ENCODE assay signal across 15 cellular contexts in the genomic region with DNA sequence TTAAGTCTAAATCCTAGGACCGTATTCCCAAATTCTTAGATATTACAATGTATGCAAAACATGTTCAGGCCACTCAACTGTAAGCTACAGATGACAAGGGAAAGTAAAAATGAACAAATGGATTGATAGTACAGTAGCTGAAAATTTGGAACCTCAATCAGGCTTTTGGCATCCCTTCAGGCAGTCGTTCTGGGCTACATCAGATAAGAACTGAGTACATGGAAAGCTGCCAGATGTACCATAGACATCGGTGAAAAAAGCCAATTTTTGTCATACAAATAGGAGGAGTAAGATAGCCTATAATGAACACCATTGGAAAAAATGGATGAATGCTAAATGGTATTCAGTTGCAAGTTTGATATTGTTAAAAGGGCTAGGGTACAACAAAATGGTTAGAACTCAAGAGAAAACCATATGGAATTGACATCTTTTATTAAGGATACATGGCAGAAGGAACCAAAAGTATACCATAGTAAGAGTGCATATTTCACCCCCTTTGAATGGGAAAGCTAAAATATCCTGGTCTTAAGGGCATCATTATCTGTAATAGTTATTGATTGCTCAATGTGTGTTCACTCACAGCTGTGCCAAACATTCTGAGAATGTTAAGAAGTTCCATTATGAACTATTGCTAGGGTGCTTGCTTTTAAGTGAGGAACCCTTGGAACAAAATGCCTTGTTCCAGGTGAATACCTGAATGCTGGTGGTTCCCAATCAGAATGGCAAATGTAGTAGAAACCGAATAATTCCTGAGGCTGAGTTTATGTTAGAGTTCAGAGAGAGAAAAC.
DNase-seq lines count a peak whose midpoint lies in the region; ATAC-seq, FAIRE-seq and TF ChIP-seq lines count a peak whose summit lies in the region.
"Had no signal": no experiment of that assay in that cellular context is flagged by ENCODE, and none has a peak within 500 bp of the region (broad histone marks: within the 10 kb centered on the region; RNA-seq: fewer than 3 reads in every experiment).

No MANE protein-coding gene starts in this region.

- no peaks in the 10 kb centered on the region for H3K27me3 ChIP-seq in pancreas
- H3K27me3 ChIP-seq in colonic mucosa = no peaks in the 10 kb centered on the region
- H3K27me3 ChIP-seq: tibial nerve had no signal

- H3K4me3 ChIP-seq in cardiac fibroblast (replicated peaks in 1 of 2; ENCODE audit: low read depth in 2 of 2, low read length in 2 of 2) (no peak overlapping the region), pancreas (no peak overlapping the region), colonic mucosa (no peak overlapping the region)
- H3K4me3 ChIP-seq: tibial nerve had no signal

- H3K9me3 ChIP-seq in pancreas (no peaks in the 10 kb centered on the region), colonic mucosa (no peaks in the 10 kb centered on the region)
- H3K9me3 ChIP-seq: tibial nerve had no signal

- H3K27ac Mint-ChIP-seq in stimulated activated naive B cell treated with anti-CD40 and anti-IgM and Interleukin-4, amounts not matched to agents 10 μg/mL and 1 μg/mL and 100 μg/mL, for 72 hours = no peak overlapping the region
- H3K27ac Mint-ChIP-seq: CD8-positive, alpha-beta T cell had no signal

- TF ChIP-seq CTCF in cardiac fibroblast (IDR thresholded peaks at IDR 0.05; ENCODE audit: low read depth, low read length) = no peak
- no peak for TF ChIP-seq CTCF in pancreas (IDR thresholded peaks at IDR 0.05)
- TF ChIP-seq CTCF in colonic mucosa (IDR thresholded peaks at IDR 0.05) = no peak

- peak; percentile 45 to 72 (median 58) for ATAC-seq in pancreas
- ATAC-seq in stimulated activated naive B cell treated with anti-CD40 and anti-IgM and Interleukin-4, amounts not matched to agents 10 μg/mL and 1 μg/mL and 100 μg/mL, for 72 hours (replicated peaks) = no peak
- ATAC-seq: CD8-positive, alpha-beta T cell had no signal

- H3K36me3 ChIP-seq in pancreas = no peaks in the 10 kb centered on the region
- H3K36me3 ChIP-seq in colonic mucosa = no peaks in the 10 kb centered on the region

- H3K4me1 Mint-ChIP-seq in stimulated activated naive B cell treated with anti-CD40 and anti-IgM and Interleukin-4, amounts not matched to agents 10 μg/mL and 1 μg/mL and 100 μg/mL, for 72 hours = peaks cover 35 to 72% of the 10 kb centered on the region in 2 donors

- no peak overlapping the region for H3K9ac ChIP-seq in colonic mucosa (ENCODE audit: low read depth in 2 of 2, low read length in 2 of 2)

- H3K27ac ChIP-seq in pancreas (no peak overlapping the region), colonic mucosa (no peak overlapping the region)
- H3K27ac ChIP-seq: tibial nerve had no signal

- H3K4me3 Mint-ChIP-seq in stimulated activated naive B cell treated with anti-CD40 and anti-IgM and Interleukin-4, amounts not matched to agents 10 μg/mL and 1 μg/mL and 100 μg/mL, for 72 hours = no peak overlapping the region
- H3K4me3 Mint-ChIP-seq: CD8-positive, alpha-beta T cell had no signal

- H3K27me3 Mint-ChIP-seq in stimulated activated naive B cell treated with anti-CD40 and anti-IgM and Interleukin-4, amounts not matched to agents 10 μg/mL and 1 μg/mL and 100 μg/mL, for 72 hours = no peaks in the 10 kb centered on the region

- DNase-seq in HCEC 1CT (peak; percentile 26), NCI-H1694 treated with DMSO at 0.1 percent for 48 hours (lab: John Stamatoyannopoulos, UW) (peak; percentile 1), cardiac fibroblast (ENCODE audit: low read depth in 2 of 2) (peak; percentile 41 to 42), pancreas (no peak), colonic mucosa (no peak), NCI-H2227 (lab: John Stamatoyannopoulos, UW; ENCODE audit: unreplicated experiment) (no peak), HPDE6-E6E7 (ENCODE audit: extremely low spot score) (no peak)
- no peak for DNase-seq in stimulated activated naive B cell treated with anti-CD40 and anti-IgM and Interleukin-4, amounts not matched to agents 10 μg/mL and 1 μg/mL and 100 μg/mL, for 72 hours
- DNase-seq: amniotic stem cell; CD8-positive, alpha-beta T cell; mesendoderm; NCI-H187; occipital lobe; stimulated activated CD8-positive, alpha-beta memory T cell treated with anti-CD3 and anti-CD28 coated beads, Interleukin-4, amount 100 ng/mL, for 48 hours had no signal

- no peak for FAIRE-seq in pancreas (lab: Jason Lieb, UNC)

- H3K4me1 ChIP-seq in pancreas = peaks cover 15 to 31% (median 26%) of the 10 kb centered on the region in 3 donors
- H3K4me1 ChIP-seq in colonic mucosa = no peaks in the 10 kb centered on the region

- peaks cover 11 to 21% of the 10 kb centered on the region in 2 donors for H3K36me3 Mint-ChIP-seq in stimulated activated naive B cell treated with anti-CD40 and anti-IgM and Interleukin-4, amounts not matched to agents 10 μg/mL and 1 μg/mL and 100 μg/mL, for 72 hours

- H3K9me3 Mint-ChIP-seq in stimulated activated naive B cell treated with anti-CD40 and anti-IgM and Interleukin-4, amounts not matched to agents 10 μg/mL and 1 μg/mL and 100 μg/mL, for 72 hours = no peaks in the 10 kb centered on the region
- H3K9me3 Mint-ChIP-seq: CD8-positive, alpha-beta T cell had no signal

- 23 to 30% methylated on average over 4 of the region's 4 CpGs for WGBS in pancreas, 2 donors

- intact Hi-C loops in pancreas (cut with DNase I) = no loop called here
- intact Hi-C loops in colonic mucosa (cut with DNase I) = no loop called here

Comparison
In these comparisons a context has a peak if more than half of its experiments do, and no peak if none do; other contexts are left out.
1. DNase-seq: peak in HCEC 1CT (single experiment), NCI-H1694 treated with DMSO at 0.1 percent for 48 hours (single experiment) and cardiac fibroblast (2 of 2); none in pancreas (0 of 6), colonic mucosa (single experiment), NCI-H2227 (single experiment), HPDE6-E6E7 (single experiment) and stimulated activated naive B cell treated with anti-CD40 and anti-IgM and Interleukin-4, amounts not matched to agents 10 μg/mL and 1 μg/mL and 100 μg/mL, for 72 hours (single experiment).
2. ATAC-seq: peak in pancreas (4 of 4); none in stimulated activated naive B cell treated with anti-CD40 and anti-IgM and Interleukin-4, amounts not matched to agents 10 μg/mL and 1 μg/mL and 100 μg/mL, for 72 hours (0 of 2).